Comparison of ENCODE assay signal across 18 cellular contexts in the genomic region with DNA sequence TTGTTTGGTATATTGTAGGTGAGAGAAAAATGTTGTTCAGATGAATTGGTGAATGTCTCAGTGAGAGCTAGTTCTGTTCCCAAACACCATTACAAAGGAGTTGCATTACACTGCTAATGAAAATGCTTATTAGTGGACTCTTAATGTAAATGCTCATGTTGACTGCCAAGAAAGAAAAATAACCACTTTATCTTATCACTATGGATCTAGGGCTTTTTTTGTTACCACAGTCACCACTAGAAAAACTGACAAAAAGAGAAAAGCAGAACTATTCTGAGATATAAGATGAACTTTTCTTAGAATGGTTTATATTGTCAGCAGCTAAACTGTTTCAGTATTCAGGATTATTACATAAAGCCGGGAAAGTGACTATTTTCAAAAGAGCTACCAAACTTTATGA.
DNase-seq lines count a peak whose midpoint lies in the region; ATAC-seq, FAIRE-seq and TF ChIP-seq lines count a peak whose summit lies in the region.
"Had no signal": no experiment of that assay in that cellular context is flagged by ENCODE, and none has a peak within 500 bp of the region (broad histone marks: within the 10 kb centered on the region; RNA-seq: fewer than 3 reads in every experiment).

No MANE protein-coding gene starts in this region.

- peaks cover 18% of the 10 kb centered on the region for H3K4me1 Mint-ChIP-seq in activated CD8-positive, alpha-beta memory T cell treated with anti-CD3 and anti-CD28 coated beads, Interleukin-2, amount 10 ng/mL, durations not matched to agents 7 days and 5 days

- no TSS peak for BruUV-seq in K562 (replicated peaks; lab: Mats Ljungman, UMichigan)

- no peak for TF ChIP-seq POLR2A in K562 (conservative IDR thresholded peaks at IDR 0.05)

- TF ChIP-seq RAD21 in K562 (CRISPR knock-in tag; conservative IDR thresholded peaks at IDR 0.05 in 1 of 2, IDR thresholded peaks at IDR 0.05 in 1 of 2), result no peak

- peaks cover 0 to 8% of the 10 kb centered on the region in 2 experiments; a peak in 2 of 5 replicates for H3K4me1 ChIP-seq in K562 (replicated peaks in 1 of 2; ENCODE audit: control insufficient read depth in 2 of 2, insufficient read depth in 2 of 2, low read length in 2 of 2)
- H3K4me1 ChIP-seq: A549; BLaER1 treated with 17β-estradiol and CSF1 and Interleukin-3, amounts not matched to agents 10 nM and 100 nM had no signal

- no peak overlapping the region for H2AFZ ChIP-seq in K562 (ENCODE audit: low read depth, low read length)

- TF ChIP-seq EP300 in K562 (IDR thresholded peaks at IDR 0.05; ENCODE audit: low read length), result no peak

- no peak overlapping the region for H3K9ac ChIP-seq in K562 (ENCODE audit: insufficient read depth in 1 of 2, low read depth in 2 of 2, low read length in 2 of 2)
- H3K9ac ChIP-seq: BLaER1 treated with 17β-estradiol and CSF1 and Interleukin-3, amounts not matched to agents 10 nM and 100 nM had no signal

- H3K27me3 Mint-ChIP-seq in activated CD8-positive, alpha-beta memory T cell treated with anti-CD3 and anti-CD28 coated beads, Interleukin-2, amount 10 ng/mL, durations not matched to agents 7 days and 5 days, result no peaks in the 10 kb centered on the region

- H3K4me3 Mint-ChIP-seq in activated CD8-positive, alpha-beta memory T cell treated with anti-CD3 and anti-CD28 coated beads, Interleukin-2, amount 10 ng/mL, durations not matched to agents 7 days and 5 days, result no peak overlapping the region

- no peaks in the 10 kb centered on the region for H3K9me3 ChIP-seq in K562 (replicated peaks; ENCODE audit: control insufficient read depth, insufficient read depth, low read depth, low read length)
- H3K9me3 ChIP-seq: A549 had no signal

- no peaks in the 10 kb centered on the region for H3K36me3 ChIP-seq in K562 (ENCODE audit: control insufficient read depth, insufficient read depth, low read length)

- no peaks in the 10 kb centered on the region for H3K27me3 ChIP-seq in K562 (ENCODE audit: control insufficient read depth in 2 of 2, insufficient read depth in 2 of 2, low read length in 2 of 2)
- H3K27me3 ChIP-seq: BLaER1 treated with 17β-estradiol and CSF1 and Interleukin-3, amounts not matched to agents 10 nM and 100 nM had no signal

- no peaks in the 10 kb centered on the region for H3K9me1 ChIP-seq in K562 (ENCODE audit: control insufficient read depth, insufficient read depth, low read length)

- H3K4me3 ChIP-seq in Jurkat, Clone E6-1 (ENCODE audit: low read length), result no peak overlapping the region
- H3K4me3 ChIP-seq in K562, result no peak overlapping the region
- H3K4me3 ChIP-seq: A549; BLaER1 treated with 17β-estradiol and CSF1 and Interleukin-3, amounts not matched to agents 10 nM and 100 nM had no signal

- H3K79me2 ChIP-seq in K562 (ENCODE audit: control insufficient read depth, insufficient read depth, low read length), result no peaks in the 10 kb centered on the region

- no peak for ATAC-seq in activated CD8-positive, alpha-beta memory T cell treated with anti-CD3 and anti-CD28 coated beads, Interleukin-2, amount 10 ng/mL, durations not matched to agents 7 days and 5 days
- ATAC-seq in K562 (no peak), HG03521 (IDR thresholded peaks at IDR 0.05; ENCODE audit: unreplicated experiment) (no peak), HG02840 (IDR thresholded peaks at IDR 0.05; ENCODE audit: low FRiP score, unreplicated experiment) (no peak), HG03175 (IDR thresholded peaks at IDR 0.05; ENCODE audit: unreplicated experiment) (no peak)
- ATAC-seq: A549, HCT116 had no signal

- FAIRE-seq in K562 (lab: Jason Lieb, UNC), result no peak
- FAIRE-seq: A549 had no signal

- POLR2A ChIA-PET in K562 (lab: Yijun Ruan, JAX), result interaction anchor here (0.8 to 1.4 kb wide), 3 partner anchors 9 to 179 kb away, joined by 3 to 4 read pairs (median 4); no protein-coding TSS in a partner anchor

- H3K27ac ChIP-seq in K562 (ENCODE audit: extremely low read depth, low read depth, low read length), result no peak overlapping the region
- H3K27ac ChIP-seq: A549; BLaER1 treated with 17β-estradiol and CSF1 and Interleukin-3, amounts not matched to agents 10 nM and 100 nM had no signal

- peak overlapping the region; percentile 55 for H3K27ac Mint-ChIP-seq in activated CD8-positive, alpha-beta memory T cell treated with anti-CD3 and anti-CD28 coated beads, Interleukin-2, amount 10 ng/mL, durations not matched to agents 7 days and 5 days

- in situ Hi-C loops in K562 (cut with MboI), result no loop called here

- DNase-seq in activated CD8-positive, alpha-beta memory T cell treated with anti-CD3 and anti-CD28 coated beads, Interleukin-2, amount 10 ng/mL, durations not matched to agents 7 days and 5 days, result no peak
- no peak for DNase-seq in activated CD8-positive, alpha-beta memory T cell treated with anti-CD3 and anti-CD28 coated beads, Interleukin-2, amount 50 U/mL, for 48 hours
- peak; percentile 35 for DNase-seq in Jurkat, Clone E6-1 (ENCODE audit: low read depth, low spot score)
- DNase-seq in OCI-M1 (lab: John Stamatoyannopoulos, UW) (peak; percentile 85), K562 (ENCODE audit: extremely low read depth in 1 of 4, low spot score in 3 of 4) (no peak)
- DNase-seq: COR-L47, DMS153, NCI-H1048, NCI-H1436 treated with DMSO at 0.1 percent for 48 hours, NCI-H2081 treated with DMSO at 0.1 percent for 48 hours, NCI-H510A, NCI-H774 had no signal

- H3K36me3 Mint-ChIP-seq in activated CD8-positive, alpha-beta memory T cell treated with anti-CD3 and anti-CD28 coated beads, Interleukin-2, amount 10 ng/mL, durations not matched to agents 7 days and 5 days, result peaks cover 36% of the 10 kb centered on the region

- no peak for TF ChIP-seq CTCF in K562 (IDR thresholded peaks at IDR 0.05 in 2 of 3, conservative IDR thresholded peaks at IDR 0.05 in 1 of 3; ENCODE audit: insufficient read depth in 2 of 3, low read depth in 1 of 3, low read length in 3 of 3)

- 33% methylated on average over 1 of the region's 1 CpG for WGBS in K562 (ENCODE audit: insufficient coverage, low coverage, missing lambda C conversion rate)

- no peak overlapping the region for H3K4me2 ChIP-seq in K562 (ENCODE audit: insufficient read depth, low read length)
- H3K4me2 ChIP-seq: A549; BLaER1 treated with 17β-estradiol and CSF1 and Interleukin-3, amounts not matched to agents 10 nM and 100 nM had no signal

- H3K9me3 Mint-ChIP-seq in activated CD8-positive, alpha-beta memory T cell treated with anti-CD3 and anti-CD28 coated beads, Interleukin-2, amount 10 ng/mL, durations not matched to agents 7 days and 5 days (ENCODE audit: low read depth), result peaks cover 4% of the 10 kb centered on the region

- H4K20me1 ChIP-seq in K562 (replicated peaks; ENCODE audit: control insufficient read depth, insufficient read depth, low read length), result no peaks in the 10 kb centered on the region
- H4K20me1 ChIP-seq: BLaER1 treated with 17β-estradiol and CSF1 and Interleukin-3, amounts not matched to agents 10 nM and 100 nM had no signal

- CTCF ChIA-PET in activated CD8-positive, alpha-beta memory T cell treated with anti-CD3 and anti-CD28 coated beads, Interleukin-2, amount 10 ng/mL, durations not matched to agents 7 days and 5 days (lab: Charles Lee), result interaction anchor here (1.6 kb wide), 1 partner anchor 199 kb away, joined by 3 read pairs; no protein-coding TSS in a partner anchor
- CTCF ChIA-PET in K562 (lab: Yijun Ruan, JAX; ENCODE audit: low intra/inter-chr PET ratio), result no interaction called here

- intact Hi-C loops in K562 (cut with micrococcal nuclease), result no loop called here

TF ChIP-seq in K562, 482 proteins besides CTCF, POLR2A, EP300 and RAD21:
- peak; percentile 32; the same call in 1 of the 2 replicates for TF ChIP-seq SOX6 (IDR thresholded peaks at IDR 0.05)
- TF ChIP-seq ETV5 (CRISPR knock-in tag; IDR thresholded peaks at IDR 0.05; ENCODE audit: low read depth), result no peak
- TF ChIP-seq SMARCE1 (IDR thresholded peaks at IDR 0.05), result peak; percentile 19; the same call in 1 of the 2 replicates
- TF ChIP-seq KDM5B (IDR thresholded peaks at IDR 0.05; ENCODE audit: insufficient replicate concordance, low read depth, low read length), result no peak
- TF ChIP-seq PHB (CRISPR knock-in tag; IDR thresholded peaks at IDR 0.05), result no peak
- TF ChIP-seq NFRKB (IDR thresholded peaks at IDR 0.05; ENCODE audit: low read depth), result no peak
- TF ChIP-seq TBL1XR1 (IDR thresholded peaks at IDR 0.05; ENCODE audit: low read length in 2 of 2), result no peak
- TF ChIP-seq MEIS2 (IDR thresholded peaks at IDR 0.05; ENCODE audit: partially characterized antibody), result peak; percentile 58

Comparison
In these comparisons a context has a peak if more than half of its experiments do, and no peak if none do; other contexts are left out.
1. DNase-seq: peak in Jurkat, Clone E6-1 (single experiment) and OCI-M1 (single experiment); none in activated CD8-positive, alpha-beta memory T cell treated with anti-CD3 and anti-CD28 coated beads, Interleukin-2, amount 10 ng/mL, durations not matched to agents 7 days and 5 days (single experiment), activated CD8-positive, alpha-beta memory T cell treated with anti-CD3 and anti-CD28 coated beads, Interleukin-2, amount 50 U/mL, for 48 hours (single experiment) and K562 (0 of 4).